14 cellular contexts compared by ENCODE assay signal in the genomic region with DNA sequence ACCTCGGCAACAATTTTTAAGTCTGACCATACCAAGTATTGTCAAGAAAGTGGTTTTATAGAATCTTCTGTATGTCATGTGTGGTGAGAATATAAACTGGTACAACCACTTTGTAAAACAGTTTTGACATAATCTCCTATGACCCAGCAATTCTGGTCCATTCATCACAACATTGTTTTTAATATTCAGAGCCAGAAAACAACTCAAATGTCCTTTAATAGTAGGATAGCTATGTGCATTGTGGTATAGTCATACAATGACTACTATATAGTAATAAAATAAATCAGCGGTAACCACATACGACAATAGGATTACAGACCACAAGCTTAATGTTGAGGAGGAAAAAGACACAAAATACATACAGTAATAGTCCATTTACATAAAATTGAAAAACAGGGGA.
DNase-seq lines count a peak whose midpoint lies in the region; ATAC-seq, FAIRE-seq and TF ChIP-seq lines count a peak whose summit lies in the region.
"Had no signal": no experiment of that assay in that cellular context is flagged by ENCODE, and none has a peak within 500 bp of the region (broad histone marks: within the 10 kb centered on the region; RNA-seq: fewer than 3 reads in every experiment).

No MANE protein-coding gene starts in this region.

- TF ChIP-seq CTCF in liver (IDR thresholded peaks at IDR 0.05; ENCODE audit: low read depth, low read length, missing input control), result no peak
- no peak for TF ChIP-seq CTCF in HepG2 (CRISPR knock-in tag; IDR thresholded peaks at IDR 0.05)
- no peak for TF ChIP-seq CTCF in brain microvascular endothelial cell (IDR thresholded peaks at IDR 0.05; ENCODE audit: low read depth, low read length, missing control alignments)
- TF ChIP-seq CTCF in nephron (IDR thresholded peaks at IDR 0.05; ENCODE audit: unreplicated experiment in 3 of 3), result no peak
- TF ChIP-seq CTCF in left ventricle myocardium inferior (IDR thresholded peaks at IDR 0.05; ENCODE audit: borderline replicate concordance), result no peak

- ATAC-seq in HepG2, result no peak
- ATAC-seq in activated CD8-positive, alpha-beta memory T cell treated with anti-CD3 and anti-CD28 coated beads, Interleukin-2, amount 10 ng/mL, durations not matched to agents 7 days and 5 days, result no peak

- no TSS peak for BruUV-seq in HepG2 (replicated peaks; lab: Mats Ljungman, UMichigan)

- TF ChIP-seq RAD21 in liver (IDR thresholded peaks at IDR 0.05) (no peak), HepG2 (CRISPR knock-in tag; IDR thresholded peaks at IDR 0.05) (no peak)

- no peaks in the 10 kb centered on the region for H3K36me3 Mint-ChIP-seq in nephron (ENCODE audit: low read depth)
- H3K36me3 Mint-ChIP-seq in activated CD8-positive, alpha-beta memory T cell treated with anti-CD3 and anti-CD28 coated beads, Interleukin-2, amount 10 ng/mL, durations not matched to agents 7 days and 5 days, result no peaks in the 10 kb centered on the region
- H3K36me3 Mint-ChIP-seq: CD4-positive, CD25-positive, alpha-beta regulatory T cell had no signal

- CTCF ChIA-PET in HepG2 (lab: Yijun Ruan, JAX; ENCODE audit: low intra/inter-chr PET ratio, low total read pairs), result no interaction called here
- CTCF ChIA-PET in activated CD8-positive, alpha-beta memory T cell treated with anti-CD3 and anti-CD28 coated beads, Interleukin-2, amount 10 ng/mL, durations not matched to agents 7 days and 5 days (lab: Charles Lee), result no interaction called here

- no peak overlapping the region for H3K4me2 ChIP-seq in HepG2 (ENCODE audit: low read depth, low read length)
- H3K4me2 ChIP-seq: BLaER1 treated with 17β-estradiol and CSF1 and Interleukin-3, amounts not matched to agents 10 nM and 100 nM had no signal

- no peaks in the 10 kb centered on the region for H3K79me2 ChIP-seq in HepG2 (ENCODE audit: insufficient read depth, low read length)

- H3K9ac ChIP-seq in liver (ENCODE audit: low read depth in 1 of 2, low read length in 2 of 2), result no peak overlapping the region
- no peak overlapping the region for H3K9ac ChIP-seq in HepG2 (ENCODE audit: insufficient read depth, low read depth, low read length)
- H3K9ac ChIP-seq: BLaER1 treated with 17β-estradiol and CSF1 and Interleukin-3, amounts not matched to agents 10 nM and 100 nM had no signal

- H3K9me3 ChIP-seq in liver (ENCODE audit: control insufficient read depth in 4 of 4, low read length in 3 of 4), result no peaks in the 10 kb centered on the region
- peaks cover 9% of the 10 kb centered on the region; the same call in 1 of the 2 replicates for H3K9me3 ChIP-seq in HepG2 (ENCODE audit: low read length)
- peaks cover 8% of the 10 kb centered on the region for H3K9me3 ChIP-seq in left ventricle myocardium inferior (replicated peaks)

- H3K4me3 ChIP-seq in liver (ENCODE audit: low read depth in 1 of 3, low read length in 3 of 3) (no peak overlapping the region), HepG2 (replicated peaks in 1 of 3; ENCODE audit: insufficient read depth in 1 of 3, low read depth in 2 of 3, low read length in 3 of 3) (no peak overlapping the region), brain microvascular endothelial cell (ENCODE audit: low read depth, low read length) (no peak overlapping the region), left ventricle myocardium inferior (no peak overlapping the region)
- H3K4me3 ChIP-seq: BLaER1 treated with 17β-estradiol and CSF1 and Interleukin-3, amounts not matched to agents 10 nM and 100 nM had no signal

- in situ Hi-C loops in HepG2 (cut with HindIII; ENCODE audit: extremely low pct_ligation_motif_present, low pct_unique_long_range_greater_than_20kb), result no loop called here
- in situ Hi-C loops in brain microvascular endothelial cell (cut with HindIII; ENCODE audit: low pct_ligation_motif_present, low sequenced_read_pairs), result no loop called here

- intact Hi-C loops in HepG2 (cut with micrococcal nuclease; ENCODE audit: unreplicated experiment), result no loop called here
- intact Hi-C loops in left ventricle myocardium inferior (cut with micrococcal nuclease), result no loop called here

- H3K4me1 ChIP-seq in liver (ENCODE audit: control insufficient read depth in 4 of 4, insufficient read depth in 4 of 4, low read length in 3 of 4) (peaks cover 4 to 33% (median 13%) of the 10 kb centered on the region in 4 donors), HepG2 (ENCODE audit: insufficient read depth, low read length) (peaks cover 35% of the 10 kb centered on the region), left ventricle myocardium inferior (no peaks in the 10 kb centered on the region)
- H3K4me1 ChIP-seq: BLaER1 treated with 17β-estradiol and CSF1 and Interleukin-3, amounts not matched to agents 10 nM and 100 nM had no signal

- no peak for FAIRE-seq in HepG2 (lab: Jason Lieb, UNC)

- H3K4me3 Mint-ChIP-seq in nephron, result no peak overlapping the region
- no peak overlapping the region for H3K4me3 Mint-ChIP-seq in activated CD8-positive, alpha-beta memory T cell treated with anti-CD3 and anti-CD28 coated beads, Interleukin-2, amount 10 ng/mL, durations not matched to agents 7 days and 5 days
- H3K4me3 Mint-ChIP-seq: CD4-positive, CD25-positive, alpha-beta regulatory T cell; HFFc6 had no signal

- no peaks in the 10 kb centered on the region for H4K20me1 ChIP-seq in HepG2 (ENCODE audit: insufficient read depth, low read length)
- H4K20me1 ChIP-seq: BLaER1 treated with 17β-estradiol and CSF1 and Interleukin-3, amounts not matched to agents 10 nM and 100 nM had no signal

- DNase-seq in HepG2 (ENCODE audit: low spot score) (no peak), brain microvascular endothelial cell (no peak), left ventricle myocardium inferior (no peak), midbrain (lab: John Stamatoyannopoulos, UW) (no peak)
- DNase-seq in activated CD8-positive, alpha-beta memory T cell treated with anti-CD3 and anti-CD28 coated beads, Interleukin-2, amount 10 ng/mL, durations not matched to agents 7 days and 5 days, result no peak
- DNase-seq: 8988T; ACHN; CD4-positive, CD25-positive, alpha-beta regulatory T cell; DMS 273 treated with DMSO at 0.1 percent for 48 hours; HCEC 1CT; HFFc6 had no signal

- H3K9me3 Mint-ChIP-seq in nephron, result peaks cover 4% of the 10 kb centered on the region
- H3K9me3 Mint-ChIP-seq in activated CD8-positive, alpha-beta memory T cell treated with anti-CD3 and anti-CD28 coated beads, Interleukin-2, amount 10 ng/mL, durations not matched to agents 7 days and 5 days (ENCODE audit: low read depth), result no peaks in the 10 kb centered on the region
- H3K9me3 Mint-ChIP-seq: HFFc6 had no signal

- TF ChIP-seq EP300 in HepG2 (IDR thresholded peaks at IDR 0.05; ENCODE audit: low read depth in 2 of 2, low read length in 2 of 2) (no peak), HepG2 (CRISPR knock-in tag; IDR thresholded peaks at IDR 0.05; ENCODE audit: borderline replicate concordance) (no peak)

- WGBS in liver, result 95% methylated on average over 3 of the region's 3 CpGs
- WGBS in HepG2 (ENCODE audit: low lambda C conversion rate), result 85% methylated on average over 3 of the region's 3 CpGs

- H3K27me3 ChIP-seq in liver (ENCODE audit: control insufficient read depth in 4 of 4, insufficient read depth in 4 of 4, low read length in 3 of 4), result no peaks in the 10 kb centered on the region
- no peaks in the 10 kb centered on the region for H3K27me3 ChIP-seq in HepG2 (ENCODE audit: control insufficient read depth in 1 of 2, insufficient read depth in 2 of 2, low read length in 2 of 2)
- no peaks in the 10 kb centered on the region for H3K27me3 ChIP-seq in brain microvascular endothelial cell (replicated peaks)
- H3K27me3 ChIP-seq in left ventricle myocardium inferior (ENCODE audit: low read depth), result no peaks in the 10 kb centered on the region
- H3K27me3 ChIP-seq: BLaER1 treated with 17β-estradiol and CSF1 and Interleukin-3, amounts not matched to agents 10 nM and 100 nM had no signal

- H3K36me3 ChIP-seq in liver (ENCODE audit: control insufficient read depth in 4 of 4, insufficient read depth in 3 of 4, low read depth in 1 of 4, low read length in 3 of 4) (no peaks in the 10 kb centered on the region), HepG2 (replicated peaks in 1 of 2; ENCODE audit: control insufficient read depth in 1 of 2, insufficient read depth in 2 of 2, low read length in 2 of 2) (no peaks in the 10 kb centered on the region), brain microvascular endothelial cell (replicated peaks) (no peaks in the 10 kb centered on the region), left ventricle myocardium inferior (no peaks in the 10 kb centered on the region)
- H3K36me3 ChIP-seq: BLaER1 treated with 17β-estradiol and CSF1 and Interleukin-3, amounts not matched to agents 10 nM and 100 nM had no signal

- H2AFZ ChIP-seq in HepG2 (ENCODE audit: low read length), result no peak overlapping the region

- no peaks in the 10 kb centered on the region for H3K27me3 Mint-ChIP-seq in nephron (ENCODE audit: low read depth)
- peaks cover 8% of the 10 kb centered on the region for H3K27me3 Mint-ChIP-seq in activated CD8-positive, alpha-beta memory T cell treated with anti-CD3 and anti-CD28 coated beads, Interleukin-2, amount 10 ng/mL, durations not matched to agents 7 days and 5 days

- TF ChIP-seq POLR2A in HepG2 (IDR thresholded peaks at IDR 0.05; ENCODE audit: insufficient read depth in 1 of 2, low read depth in 2 of 2, low read length in 2 of 2), result no peak

- POLR2A ChIA-PET in HepG2 (lab: Yijun Ruan, JAX), result no interaction called here

- H3K27ac Mint-ChIP-seq in nephron, result peak overlapping the region in 2 of 3 experiments; percentile 6 to 68
- no peak overlapping the region for H3K27ac Mint-ChIP-seq in activated CD8-positive, alpha-beta memory T cell treated with anti-CD3 and anti-CD28 coated beads, Interleukin-2, amount 10 ng/mL, durations not matched to agents 7 days and 5 days
- H3K27ac Mint-ChIP-seq: CD4-positive, CD25-positive, alpha-beta regulatory T cell; HFFc6 had no signal

- H3K4me1 Mint-ChIP-seq in nephron, result peaks cover 26% of the 10 kb centered on the region
- H3K4me1 Mint-ChIP-seq in activated CD8-positive, alpha-beta memory T cell treated with anti-CD3 and anti-CD28 coated beads, Interleukin-2, amount 10 ng/mL, durations not matched to agents 7 days and 5 days, result no peaks in the 10 kb centered on the region
- H3K4me1 Mint-ChIP-seq: CD4-positive, CD25-positive, alpha-beta regulatory T cell had no signal

- H3K27ac ChIP-seq in liver (ENCODE audit: low read depth in 1 of 2, low read length in 2 of 2) (peak overlapping the region; percentile 79 to 80), HepG2 (ENCODE audit: extremely low read length, insufficient read depth, low read length) (no peak overlapping the region), brain microvascular endothelial cell (peak overlapping the region; percentile 29), left ventricle myocardium inferior (replicated peaks) (no peak overlapping the region)
- H3K27ac ChIP-seq: BLaER1 treated with 17β-estradiol and CSF1 and Interleukin-3, amounts not matched to agents 10 nM and 100 nM had no signal

TF ChIP-seq in liver, 16 proteins besides CTCF, POLR2A, EP300 and RAD21 (continues in another document):
- TF ChIP-seq RXRA (IDR thresholded peaks at IDR 0.05) (no peak), FOXA2 (IDR thresholded peaks at IDR 0.05) (no peak), GABPA (IDR thresholded peaks at IDR 0.05 in 1 of 2, conservative IDR thresholded peaks at IDR 0.05 in 1 of 2) (no peak)

TF ChIP-seq in HepG2, 621 proteins besides CTCF, POLR2A, EP300 and RAD21 (continues in another document):
- TF ChIP-seq ZIK1 (CRISPR knock-in tag; IDR thresholded peaks at IDR 0.05; ENCODE audit: borderline replicate concordance, low read depth) (no peak), ZNF24 (IDR thresholded peaks at IDR 0.05) (no peak), THAP11 (CRISPR knock-in tag; IDR thresholded peaks at IDR 0.05) (no peak)

Comparison
In these comparisons a context has a peak if more than half of its experiments do, and no peak if none do; other contexts are left out.
1. H3K27ac ChIP-seq: peak in liver (2 of 2) and brain microvascular endothelial cell (single experiment); none in HepG2 (single experiment) and left ventricle myocardium inferior (single experiment).